Comparison of ENCODE assay signal across 9 cellular contexts in genomic region chr6:127641905-127642304, GRCh38.
DNase-seq lines count a peak whose midpoint lies in the region; ATAC-seq and TF ChIP-seq lines count a peak whose summit lies in the region.
"Had no signal": no experiment of that assay in that cellular context is flagged by ENCODE, and none has a peak within 500 bp of the region (broad histone marks: within the 10 kb centered on the region; RNA-seq: fewer than 3 reads in every experiment).

No MANE protein-coding gene starts in this region.

- no peaks in the 10 kb centered on the region for H3K36me3 ChIP-seq in body of pancreas (replicated peaks in 1 of 2; ENCODE audit: insufficient read depth in 1 of 2, low read depth in 2 of 2)
- no peaks in the 10 kb centered on the region for H3K36me3 ChIP-seq in naive thymus-derived CD4-positive, alpha-beta T cell (ENCODE audit: control insufficient read depth in 2 of 3, insufficient read depth in 3 of 3, low read length in 3 of 3)

- no peak overlapping the region for H3K27ac ChIP-seq in body of pancreas
- no peak overlapping the region for H3K27ac ChIP-seq in naive thymus-derived CD4-positive, alpha-beta T cell (ENCODE audit: low read depth, low read length)

- CTCF ChIA-PET in naive thymus-derived CD4-positive, alpha-beta T cell (lab: Charles Lee), result no interaction called here

- no peaks in the 10 kb centered on the region for H3K27me3 ChIP-seq in body of pancreas
- H3K27me3 ChIP-seq in naive thymus-derived CD4-positive, alpha-beta T cell (ENCODE audit: control insufficient read depth in 2 of 2, insufficient read depth in 2 of 2, low read length in 2 of 2), result no peaks in the 10 kb centered on the region

- H3K4me1 ChIP-seq in body of pancreas, result no peaks in the 10 kb centered on the region
- no peaks in the 10 kb centered on the region for H3K4me1 ChIP-seq in naive thymus-derived CD4-positive, alpha-beta T cell (ENCODE audit: control insufficient read depth in 2 of 2, insufficient read depth in 2 of 2, low read length in 2 of 2)

- H3K27ac Mint-ChIP-seq in naive thymus-derived CD4-positive, alpha-beta T cell, result no peak overlapping the region

- H3K9me3 Mint-ChIP-seq in naive thymus-derived CD4-positive, alpha-beta T cell, result peaks cover 0 to 34% (median 8%) of the 10 kb centered on the region in 11 donors

- H3K9me3 ChIP-seq in body of pancreas, result no peaks in the 10 kb centered on the region
- H3K9me3 ChIP-seq in naive thymus-derived CD4-positive, alpha-beta T cell (ENCODE audit: control insufficient read depth in 2 of 3, low read length in 3 of 3), result no peaks in the 10 kb centered on the region

- 24 to 28% methylated on average over 7 of the region's 7 CpGs for WGBS in body of pancreas, 2 donors

- H3K4me3 Mint-ChIP-seq in naive thymus-derived CD4-positive, alpha-beta T cell, result no peak overlapping the region
- H3K4me3 Mint-ChIP-seq: naive B cell had no signal

- POLR2A ChIA-PET in naive thymus-derived CD4-positive, alpha-beta T cell (lab: Charles Lee), result no interaction called here

- TF ChIP-seq CTCF in body of pancreas (IDR thresholded peaks at IDR 0.05), result peak; percentile 26 to 69 (median 61)

- no peaks in the 10 kb centered on the region for H3K4me1 Mint-ChIP-seq in naive thymus-derived CD4-positive, alpha-beta T cell
- H3K4me1 Mint-ChIP-seq: naive B cell had no signal

- H3K4me3 ChIP-seq in body of pancreas, result no peak overlapping the region
- no peak overlapping the region for H3K4me3 ChIP-seq in naive thymus-derived CD4-positive, alpha-beta T cell (ENCODE audit: low read length)

- H3K27me3 Mint-ChIP-seq in naive thymus-derived CD4-positive, alpha-beta T cell, result peaks cover 5 to 15% (median 7%) of the 10 kb centered on the region in 5 donors

- ATAC-seq in GM18502 (IDR thresholded peaks at IDR 0.05; ENCODE audit: poor library complexity, unreplicated experiment) (peak; percentile 88), HG02938 (IDR thresholded peaks at IDR 0.05; ENCODE audit: unreplicated experiment) (peak; percentile 92), body of pancreas (no peak), HG03135 (IDR thresholded peaks at IDR 0.05; ENCODE audit: unreplicated experiment) (no peak)
- no peak for ATAC-seq in naive thymus-derived CD4-positive, alpha-beta T cell

- peaks cover 0 to 23% (median 4%) of the 10 kb centered on the region in 5 donors for H3K36me3 Mint-ChIP-seq in naive thymus-derived CD4-positive, alpha-beta T cell
- H3K36me3 Mint-ChIP-seq: naive B cell had no signal

- no peak for TF ChIP-seq POLR2A in body of pancreas (IDR thresholded peaks at IDR 0.05)

- intact Hi-C loops in body of pancreas (cut with DNase I), result no loop called here
- intact Hi-C loops in naive thymus-derived CD4-positive, alpha-beta T cell (cut with micrococcal nuclease), result loop anchor here in 1 of 2 donors (1.0 kb wide), 1 partner anchor 88 kb away; no protein-coding TSS in a partner anchor

- DNase-seq in Ammon's horn (ENCODE audit: low spot score) (peak; percentile 37), NCI-H345 treated with DMSO at 0.1 percent for 48 hours (lab: John Stamatoyannopoulos, UW; ENCODE audit: unreplicated experiment) (peak; percentile 32), body of pancreas (peak; percentile 7 to 14 (median 10)), left kidney (ENCODE audit: low read depth, low spot score) (peak; percentile 49)
- no peak for DNase-seq in naive thymus-derived CD4-positive, alpha-beta T cell
- DNase-seq: naive B cell had no signal

Comparison
In these comparisons a context has a peak if more than half of its experiments do, and no peak if none do; other contexts are left out.
1. DNase-seq: peak in Ammon's horn (single experiment), NCI-H345 treated with DMSO at 0.1 percent for 48 hours (single experiment), body of pancreas (4 of 4) and left kidney (single experiment); none in naive thymus-derived CD4-positive, alpha-beta T cell (0 of 9).
2. ATAC-seq: peak in GM18502 (single experiment) and HG02938 (single experiment); none in body of pancreas (single experiment), naive thymus-derived CD4-positive, alpha-beta T cell (single experiment) and HG03135 (single experiment).